ENCODE assay signal across 23 cellular contexts in genomic region chr5:120217001-120217400, GRCh38.
"Had no signal": no experiment of that assay in that cellular context is flagged by ENCODE, and none has a peak within 500 bp of the region (broad histone marks: within the 10 kb centered on the region; RNA-seq: fewer than 3 reads in every experiment).

No MANE protein-coding gene starts in this region.

- H3K36me3 ChIP-seq: colonic mucosa, esophagus muscularis mucosa, esophagus squamous epithelium, gastrocnemius medialis, gastroesophageal sphincter, heart left ventricle, heart right ventricle had no signal

- H3K4me3 ChIP-seq: colonic mucosa, coronary artery, dorsolateral prefrontal cortex, esophagus muscularis mucosa, esophagus squamous epithelium, gastrocnemius medialis, gastroesophageal sphincter, heart left ventricle, heart right ventricle had no signal

- H3K27me3 ChIP-seq: colonic mucosa, dorsolateral prefrontal cortex, esophagus muscularis mucosa, esophagus squamous epithelium, foreskin keratinocyte, gastrocnemius medialis, gastroesophageal sphincter, heart left ventricle, heart right ventricle had no signal

- DNase-seq: colonic mucosa; cortex of kidney; dermis blood vessel endothelial cell; dorsolateral prefrontal cortex; effector CD4-positive, alpha-beta T cell; effector CD8-positive, alpha-beta T cell; effector memory CD4-positive, alpha-beta T cell; effector memory CD8-positive, alpha-beta T cell; endodermal cell; erythroblast; esophagus squamous epithelium; foreskin fibroblast; foreskin keratinocyte; foreskin melanocyte; gastrocnemius medialis; glutamatergic neuron; head of caudate nucleus; heart left ventricle; heart right ventricle had no signal

- H3K27ac ChIP-seq: colonic mucosa, coronary artery, dorsolateral prefrontal cortex, epithelial cell of prostate, esophagus muscularis mucosa, esophagus squamous epithelium, foreskin keratinocyte, gastrocnemius medialis, gastroesophageal sphincter, heart left ventricle, heart right ventricle had no signal

- H3K9me3 ChIP-seq: colonic mucosa, esophagus muscularis mucosa, esophagus squamous epithelium, gastrocnemius medialis, gastroesophageal sphincter, heart left ventricle had no signal

- H3K4me1 ChIP-seq: colonic mucosa, esophagus muscularis mucosa, esophagus squamous epithelium, foreskin keratinocyte, gastrocnemius medialis, gastroesophageal sphincter, heart left ventricle, heart right ventricle had no signal
